8 cellular contexts compared by ENCODE assay signal in the genomic region with DNA sequence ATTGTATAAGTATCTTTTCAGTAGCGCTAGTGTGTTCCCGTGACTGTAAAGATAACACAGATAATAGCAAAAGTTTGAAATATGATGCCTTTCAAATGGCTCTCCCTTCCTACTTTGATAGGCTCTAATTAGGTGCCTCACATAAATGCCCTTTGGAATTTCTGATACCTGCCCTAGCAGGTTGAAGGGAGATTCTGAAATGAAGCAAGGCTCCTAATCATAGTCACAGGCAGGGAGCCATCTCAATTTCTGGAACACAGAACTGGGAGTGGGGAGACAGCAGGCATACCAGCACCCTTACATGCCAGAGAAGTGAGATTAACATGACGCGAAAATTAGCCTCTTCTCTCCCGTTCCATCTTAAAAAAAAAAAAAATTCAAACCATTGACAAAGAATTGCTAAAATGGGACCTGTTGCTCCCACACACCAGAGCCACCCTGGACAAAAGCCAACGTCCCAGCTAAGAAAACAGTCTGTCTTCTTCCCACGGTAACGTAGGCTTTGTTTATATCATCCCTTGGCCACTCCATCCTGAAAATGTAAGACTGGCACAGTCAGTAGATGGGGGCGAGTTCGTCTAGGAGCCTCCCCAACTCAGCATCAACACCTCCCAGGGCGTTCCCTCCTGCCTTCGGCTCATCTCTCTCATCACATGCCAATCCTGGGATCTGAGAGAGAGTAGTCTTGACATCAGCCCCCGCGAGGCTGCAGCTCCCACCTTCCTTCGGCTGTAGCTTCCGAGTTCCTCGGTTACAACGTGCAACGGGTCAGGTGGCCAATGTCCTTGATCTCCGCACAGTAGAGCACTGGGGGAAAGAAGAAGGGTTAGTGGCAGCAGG. TPM values are rescaled to one million over a fixed set of nuclear protein-coding genes. Genes with fewer than 3 reads are reported as not detected.
A peak's percentile ranks its signal among the peaks of the same experiment; 100 is the strongest.
DNase-seq lines count a peak whose midpoint lies in the region; ATAC-seq and TF ChIP-seq lines count a peak whose summit lies in the region.

No MANE protein-coding gene starts in this region.

- H3K27me3 ChIP-seq in breast epithelium (no peaks in the 10 kb centered on the region), right lobe of liver (no peaks in the 10 kb centered on the region), thyroid gland (no peaks in the 10 kb centered on the region)

- no peak for TF ChIP-seq CTCF in NB4 (IDR thresholded peaks at IDR 0.05; ENCODE audit: low read depth, low read length)
- no peak for TF ChIP-seq CTCF in breast epithelium (IDR thresholded peaks at IDR 0.05)
- TF ChIP-seq CTCF in right lobe of liver (IDR thresholded peaks at IDR 0.05), result no peak
- no peak for TF ChIP-seq CTCF in thyroid gland (IDR thresholded peaks at IDR 0.05)

- TF ChIP-seq POLR2A in NB4 (IDR thresholded peaks at IDR 0.05; ENCODE audit: extremely low read depth, insufficient read length) (no peak), breast epithelium (IDR thresholded peaks at IDR 0.05) (no peak), right lobe of liver (IDR thresholded peaks at IDR 0.05) (no peak), thyroid gland (IDR thresholded peaks at IDR 0.05) (no peak)

- peaks cover 21% of the 10 kb centered on the region for H3K36me3 Mint-ChIP-seq in T-helper 2 cell treated with Interferon-gamma antibody and Interleukin-4, amounts not matched to agents 5 μg/mL and 100 μg/mL, for 36 hours (ENCODE audit: low read depth)

- no peaks in the 10 kb centered on the region for H3K9me3 ChIP-seq in breast epithelium
- H3K9me3 ChIP-seq in right lobe of liver, result no peaks in the 10 kb centered on the region
- H3K9me3 ChIP-seq in thyroid gland, result no peaks in the 10 kb centered on the region

- peak overlapping the region; percentile 97 for H3K27ac ChIP-seq in breast epithelium
- H3K27ac ChIP-seq in right lobe of liver, result peak overlapping the region; percentile 23 to 85 (median 76)
- peak overlapping the region; percentile 37 to 96 (median 74) for H3K27ac ChIP-seq in thyroid gland

- H3K4me3 Mint-ChIP-seq in T-helper 2 cell treated with Interferon-gamma antibody and Interleukin-4, amounts not matched to agents 5 μg/mL and 100 μg/mL, for 36 hours, result peak overlapping the region; percentile 91

- no peaks in the 10 kb centered on the region for H3K9me3 Mint-ChIP-seq in T-helper 2 cell treated with Interferon-gamma antibody and Interleukin-4, amounts not matched to agents 5 μg/mL and 100 μg/mL, for 36 hours

- H3K4me1 ChIP-seq in breast epithelium (peaks cover 0 to 5% of the 10 kb centered on the region in 2 donors), right lobe of liver (peaks cover 0 to 10% (median 0%) of the 10 kb centered on the region in 4 donors), thyroid gland (peaks cover 11 to 17% of the 10 kb centered on the region in 2 donors)

- 11% methylated on average over 18 of the region's 20 CpGs for WGBS in right lobe of liver (ENCODE audit: insufficient coverage, low coverage, low lambda C conversion rate, missing lambda C conversion rate)
- 19 to 22% methylated on average over 18 to 20 of the region's 20 CpGs for WGBS in thyroid gland, 2 donors

- peaks cover 6% of the 10 kb centered on the region for H3K36me3 ChIP-seq in breast epithelium
- H3K36me3 ChIP-seq in right lobe of liver, result no peaks in the 10 kb centered on the region
- H3K36me3 ChIP-seq in thyroid gland, result peaks cover 15 to 21% of the 10 kb centered on the region in 2 donors

- intact Hi-C loops in breast epithelium (cut with DNase I; ENCODE audit: low total_unique reads) (loop anchor here (10.0 kb wide), 1 partner anchor 50 kb away; no protein-coding TSS in a partner anchor), right lobe of liver (cut with DNase I) (loop anchor here in 1 of 2 donors (5.0 kb wide), 1 partner anchor 72 kb away; no protein-coding TSS in a partner anchor), thyroid gland (cut with DNase I) (loop anchor here (5.0 kb wide), 1 partner anchor 77 kb away; no protein-coding TSS in a partner anchor)

- ATAC-seq in right lobe of liver, result peak in 2 of 4 donors; percentile 42 to 56

- peak overlapping the region; percentile 96 for H3K27ac Mint-ChIP-seq in T-helper 2 cell treated with Interferon-gamma antibody and Interleukin-4, amounts not matched to agents 5 μg/mL and 100 μg/mL, for 36 hours

- H3K4me1 Mint-ChIP-seq in T-helper 2 cell treated with Interferon-gamma antibody and Interleukin-4, amounts not matched to agents 5 μg/mL and 100 μg/mL, for 36 hours (ENCODE audit: low read depth), result peaks cover 29% of the 10 kb centered on the region

- H3K27me3 Mint-ChIP-seq in T-helper 2 cell treated with Interferon-gamma antibody and Interleukin-4, amounts not matched to agents 5 μg/mL and 100 μg/mL, for 36 hours (ENCODE audit: low read depth), result no peaks in the 10 kb centered on the region

- H3K4me3 ChIP-seq in NB4 (ENCODE audit: low read depth, low read length), result peak overlapping the region; percentile 74
- H3K4me3 ChIP-seq in breast epithelium, result peak overlapping the region; percentile 49 to 72 (median 71)
- peak overlapping the region; percentile 50 to 62 (median 61) for H3K4me3 ChIP-seq in right lobe of liver
- peak overlapping the region in 2 of 3 donors; percentile 38 to 50 for H3K4me3 ChIP-seq in thyroid gland (replicated peaks in 1 of 3)

- no peak for DNase-seq in T-helper 2 cell treated with Interferon-gamma antibody and Interleukin-4, amounts not matched to agents 5 μg/mL and 100 μg/mL, for 36 hours (ENCODE audit: low spot score)
- no peak for DNase-seq in T-helper 2 cell
- no peak for DNase-seq in NB4 (ENCODE audit: low read depth)
- DNase-seq in breast epithelium (ENCODE audit: low spot score in 2 of 2), result peak in 1 of 2 donors; percentile 59
- DNase-seq in right lobe of liver, result no peak
- peak; percentile 12 to 20 for DNase-seq in thyroid gland
- no peak for DNase-seq in epidermal melanocyte (ENCODE audit: insufficient read length, low spot score)
- no peak for DNase-seq in middle frontal gyrus (ENCODE audit: extremely low spot score, low spot score)

RNA-seq across cellular contexts. Expression of gene RNF227, which starts 1.1 kb away (rescaled TPM):
- total RNA-seq in breast epithelium (10 to 100 TPM in 1 of 3 donors, 1 to 10 TPM in 2; 4.6 to 19.5 (median 8.6) TPM), right lobe of liver (under 1 TPM; 0.18 to 0.70 (median 0.46) TPM), thyroid gland (1 to 10 TPM; 1.1 to 4.3 (median 2.2) TPM)

RNA-seq across cellular contexts. Expression of gene KCNAB3, which starts 14.7 kb away (rescaled TPM):
- total RNA-seq in breast epithelium, result 1 to 10 TPM in 2 of 3 donors, under 1 TPM in 1; 0.48 to 1.5 (median 1.3) TPM
- 1 to 10 TPM in 3 of 6 experiments, under 1 TPM in 2, not detected in 1; 0.61 to 2.9 (median 1.0) TPM for total RNA-seq in right lobe of liver
- 1 to 10 TPM in 2 of 4 donors, under 1 TPM in 2; 0.40 to 3.7 (median 1.5) TPM for total RNA-seq in thyroid gland

RNA-seq across cellular contexts. Expression of gene TRAPPC1, which starts 16.8 kb away (rescaled TPM):
- 10 to 100 TPM; 24.9 to 38.9 (median 37.7) TPM for total RNA-seq in breast epithelium
- 10 to 100 TPM; 43.7 to 57.1 (median 48.3) TPM for total RNA-seq in right lobe of liver
- total RNA-seq in thyroid gland, result 10 to 100 TPM; 40.2 to 59.0 (median 53.4) TPM

RNA-seq across cellular contexts. Expression of gene CNTROB, which starts 17.0 kb away (rescaled TPM):
- total RNA-seq in breast epithelium (10 to 100 TPM; 17.0 to 27.2 (median 23.9) TPM), right lobe of liver (10 to 100 TPM in 2 of 6 experiments, 1 to 10 TPM in 4; 7.3 to 12.7 (median 9.4) TPM), thyroid gland (10 to 100 TPM; 21.0 to 35.9 (median 28.0) TPM)

RNA-seq across cellular contexts. Expression of gene CHD3, which starts 26.4 kb away (rescaled TPM):
- total RNA-seq in breast epithelium (10 to 100 TPM; 47.5 to 99.0 (median 90.0) TPM), right lobe of liver (1 to 10 TPM; 3.2 to 7.2 (median 5.1) TPM), thyroid gland (100 to 1,000 TPM in 1 of 4 donors, 10 to 100 TPM in 3; 78.9 to 117 (median 91.4) TPM)

Comparison
In these comparisons a context has a peak if more than half of its experiments do, and no peak if none do; other contexts are left out.
1. DNase-seq: peak in thyroid gland (2 of 2); none in T-helper 2 cell treated with Interferon-gamma antibody and Interleukin-4, amounts not matched to agents 5 μg/mL and 100 μg/mL, for 36 hours (single experiment), T-helper 2 cell (0 of 5), NB4 (single experiment), right lobe of liver (0 of 3), epidermal melanocyte (single experiment) and middle frontal gyrus (single experiment).
2. Peak in every context shown above with its lines, with median percentiles within 50 percentile points of each other: H3K4me3 ChIP-seq and H3K27ac ChIP-seq.